17 cellular contexts compared by ENCODE assay signal in genomic region chr6:73073238-73073637, GRCh38.
DNase-seq lines count a peak whose midpoint lies in the region; ATAC-seq, FAIRE-seq and TF ChIP-seq lines count a peak whose summit lies in the region.
"Had no signal": no experiment of that assay in that cellular context is flagged by ENCODE, and none has a peak within 500 bp of the region (broad histone marks: within the 10 kb centered on the region; RNA-seq: fewer than 3 reads in every experiment).

No MANE protein-coding gene starts in this region.

- no peak for TF ChIP-seq RAD21 in HepG2 (CRISPR knock-in tag; IDR thresholded peaks at IDR 0.05)

- no peaks in the 10 kb centered on the region for H3K36me3 Mint-ChIP-seq in type B pancreatic cell

- H2AFZ ChIP-seq in HepG2 (ENCODE audit: low read length): no peak overlapping the region

- CTCF ChIA-PET in HepG2 (lab: Yijun Ruan, JAX; ENCODE audit: low intra/inter-chr PET ratio, low total read pairs): no interaction called here

- no peak for FAIRE-seq in HepG2 (lab: Jason Lieb, UNC)
- FAIRE-seq in bronchial epithelial cell (lab: Jason Lieb, UNC): no peak
- no peak for FAIRE-seq in urothelium cell line (lab: Jason Lieb, UNC)

- H3K4me1 Mint-ChIP-seq in type B pancreatic cell (ENCODE audit: unreplicated experiment): peaks cover 5% of the 10 kb centered on the region

- BruUV-seq in HepG2 (replicated peaks; lab: Mats Ljungman, UMichigan): no TSS peak

- no peaks in the 10 kb centered on the region for H3K79me2 ChIP-seq in HepG2 (ENCODE audit: insufficient read depth, low read length)

- no peak for TF ChIP-seq EP300 in HepG2 (IDR thresholded peaks at IDR 0.05; ENCODE audit: low read depth in 2 of 2, low read length in 2 of 2)
- no peak for TF ChIP-seq EP300 in HepG2 (CRISPR knock-in tag; IDR thresholded peaks at IDR 0.05; ENCODE audit: borderline replicate concordance)

- H3K27me3 Mint-ChIP-seq in type B pancreatic cell: no peaks in the 10 kb centered on the region
- H3K27me3 Mint-ChIP-seq: CD4-positive, alpha-beta T cell had no signal

- H3K27me3 ChIP-seq in HepG2 (ENCODE audit: control insufficient read depth in 1 of 2, insufficient read depth in 2 of 2, low read length in 2 of 2) (no peaks in the 10 kb centered on the region), right lobe of liver (no peaks in the 10 kb centered on the region), MG63 (no peaks in the 10 kb centered on the region), bronchial epithelial cell (ENCODE audit: control insufficient read depth, insufficient read depth, low read length) (no peaks in the 10 kb centered on the region)

- DNase-seq in HepG2 (ENCODE audit: low spot score) (peak; percentile 8), right lobe of liver (no peak), MG63 (peak; percentile 25), bronchial epithelial cell (ENCODE audit: low read depth) (peak; percentile 59), urothelium cell line (ENCODE audit: low spot score) (peak; percentile 25), type B pancreatic cell (ENCODE audit: extremely low spot score, unreplicated experiment) (no peak)
- DNase-seq in activated T-cell treated with anti-CD3 and anti-CD28 coated beads, Interleukin-2, amount 50 U/mL, for 1 hour: no peak
- DNase-seq: Calu3; CD4-positive, alpha-beta T cell; DND-41; H9; IMR-90; Kasumi-1; NCI-H146; NCI-H2107; NCI-H345 had no signal

- H3K27ac ChIP-seq in HepG2 (ENCODE audit: extremely low read length, insufficient read depth, low read length) (no peak overlapping the region), right lobe of liver (no peak overlapping the region)

- H3K4me2 ChIP-seq in HepG2 (ENCODE audit: low read depth, low read length): no peak overlapping the region

- H3K4me1 ChIP-seq in HepG2 (ENCODE audit: insufficient read depth, low read length): no peaks in the 10 kb centered on the region
- no peaks in the 10 kb centered on the region for H3K4me1 ChIP-seq in right lobe of liver

- H3K9me3 ChIP-seq in HepG2 (ENCODE audit: low read length): no peaks in the 10 kb centered on the region
- no peaks in the 10 kb centered on the region for H3K9me3 ChIP-seq in right lobe of liver
- no peaks in the 10 kb centered on the region for H3K9me3 ChIP-seq in MG63

- ATAC-seq in HepG2 (no peak), right lobe of liver (no peak), GM21526 (IDR thresholded peaks at IDR 0.05; ENCODE audit: low FRiP score, unreplicated experiment) (no peak)

- in situ Hi-C loops in HepG2 (cut with HindIII; ENCODE audit: extremely low pct_ligation_motif_present, low pct_unique_long_range_greater_than_20kb): no loop called here

- 0% methylated on average over 2 of the region's 2 CpGs for WGBS in HepG2 (ENCODE audit: low lambda C conversion rate)
- WGBS in right lobe of liver (ENCODE audit: insufficient coverage, low coverage, low lambda C conversion rate, missing lambda C conversion rate): 37% methylated on average over 2 of the region's 2 CpGs

- POLR2A ChIA-PET in HepG2 (lab: Yijun Ruan, JAX): no interaction called here

- H3K9me3 Mint-ChIP-seq in type B pancreatic cell: no peaks in the 10 kb centered on the region
- H3K9me3 Mint-ChIP-seq: CD4-positive, alpha-beta T cell; H9 had no signal

- H3K36me3 ChIP-seq in HepG2 (replicated peaks in 1 of 2; ENCODE audit: control insufficient read depth in 1 of 2, insufficient read depth in 2 of 2, low read length in 2 of 2) (no peaks in the 10 kb centered on the region), right lobe of liver (no peaks in the 10 kb centered on the region), MG63 (peaks cover 3% of the 10 kb centered on the region; the same call in 1 of the 2 replicates), bronchial epithelial cell (ENCODE audit: control insufficient read depth, insufficient read depth, low read length) (no peaks in the 10 kb centered on the region)

- intact Hi-C loops in HepG2 (cut with micrococcal nuclease; ENCODE audit: unreplicated experiment) (no loop called here), right lobe of liver (cut with DNase I) (no loop called here)

- H3K9ac ChIP-seq in HepG2 (ENCODE audit: insufficient read depth, low read depth, low read length): no peak overlapping the region

- TF ChIP-seq CTCF in HepG2 (CRISPR knock-in tag; IDR thresholded peaks at IDR 0.05): no peak
- TF ChIP-seq CTCF in right lobe of liver (IDR thresholded peaks at IDR 0.05): no peak
- no peak for TF ChIP-seq CTCF in bronchial epithelial cell (IDR thresholded peaks at IDR 0.05; ENCODE audit: insufficient read depth, low read length, severe bottlenecking)
- TF ChIP-seq CTCF in type B pancreatic cell (conservative IDR thresholded peaks at IDR 0.05): no peak

- no peaks in the 10 kb centered on the region for H4K20me1 ChIP-seq in HepG2 (ENCODE audit: insufficient read depth, low read length)

- H3K27ac Mint-ChIP-seq in type B pancreatic cell: no peak overlapping the region
- H3K27ac Mint-ChIP-seq: CD4-positive, alpha-beta T cell; H9 had no signal

- no peak overlapping the region for H3K4me3 Mint-ChIP-seq in type B pancreatic cell
- H3K4me3 Mint-ChIP-seq: CD4-positive, alpha-beta T cell; H9 had no signal

- H3K4me3 ChIP-seq in HepG2 (replicated peaks in 1 of 3; ENCODE audit: insufficient read depth in 1 of 3, low read depth in 2 of 3, low read length in 3 of 3) (no peak overlapping the region), right lobe of liver (no peak overlapping the region), MG63 (no peak overlapping the region), bronchial epithelial cell (ENCODE audit: low read depth, low read length) (no peak overlapping the region)

- TF ChIP-seq POLR2A in HepG2 (IDR thresholded peaks at IDR 0.05; ENCODE audit: insufficient read depth in 1 of 2, low read depth in 2 of 2, low read length in 2 of 2) (no peak), right lobe of liver (IDR thresholded peaks at IDR 0.05) (no peak)

TF ChIP-seq in HepG2, 621 proteins besides CTCF, POLR2A, EP300 and RAD21:
- TF ChIP-seq, protein P1, sequence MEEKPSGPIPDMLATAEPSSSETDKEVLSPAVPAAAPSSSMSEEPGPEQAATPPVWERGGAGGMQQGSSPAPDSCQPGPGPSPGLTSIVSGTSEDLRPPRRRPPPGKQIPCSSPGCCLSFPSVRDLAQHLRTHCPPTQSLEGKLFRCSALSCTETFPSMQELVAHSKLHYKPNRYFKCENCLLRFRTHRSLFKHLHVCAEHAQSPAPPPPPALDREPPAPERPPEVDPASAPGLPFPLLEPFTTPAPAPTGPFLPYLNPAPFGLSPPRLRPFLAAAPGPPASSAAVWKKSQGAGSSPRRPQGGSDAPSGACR (CRISPR knock-in tag; IDR thresholded peaks at IDR 0.05): no peak
- TF ChIP-seq ZSCAN30 (CRISPR knock-in tag; IDR thresholded peaks at IDR 0.05): no peak
- TF ChIP-seq, protein P2, sequence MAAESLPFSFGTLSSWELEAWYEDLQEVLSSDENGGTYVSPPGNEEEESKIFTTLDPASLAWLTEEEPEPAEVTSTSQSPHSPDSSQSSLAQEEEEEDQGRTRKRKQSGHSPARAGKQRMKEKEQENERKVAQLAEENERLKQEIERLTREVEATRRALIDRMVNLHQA (CRISPR knock-in tag; IDR thresholded peaks at IDR 0.05): no peak
TF ChIP-seq in HepG2: peak in this region for 0.

Comparison
In these comparisons a context has a peak if more than half of its experiments do, and no peak if none do; other contexts are left out.
1. DNase-seq: peak in HepG2 (single experiment), MG63 (single experiment), bronchial epithelial cell (single experiment) and urothelium cell line (single experiment); none in right lobe of liver (0 of 3), activated T-cell treated with anti-CD3 and anti-CD28 coated beads, Interleukin-2, amount 50 U/mL, for 1 hour (single experiment) and type B pancreatic cell (single experiment).